ENCODE assay signal across 20 cellular contexts in genomic region chr22:35264986-35265385, GRCh38.
"Had no signal": no experiment of that assay in that cellular context is flagged by ENCODE, and none has a peak within 500 bp of the region (broad histone marks: within the 10 kb centered on the region; RNA-seq: fewer than 3 reads in every experiment).

No MANE protein-coding gene starts in this region.

- H3K4me3 Mint-ChIP-seq: activated CD4-positive, alpha-beta memory T cell treated with anti-CD3 and anti-CD28 coated beads for 36 hours; activated CD8-positive, alpha-beta memory T cell treated with anti-CD3 and anti-CD28 coated beads, Interleukin-2, amount 10 ng/mL, durations not matched to agents 7 days and 5 days; nephron; T-helper 1 cell treated with Interleukin-12 subunit alpha and Interleukin-12 subunit beta and Interleukin-4 antibody, amounts not matched to agents 30 μg/mL and 1 μg/mL, for 36 hours had no signal

- H3K27ac Mint-ChIP-seq: activated CD4-positive, alpha-beta memory T cell treated with anti-CD3 and anti-CD28 coated beads for 36 hours; activated CD8-positive, alpha-beta memory T cell treated with anti-CD3 and anti-CD28 coated beads, Interleukin-2, amount 10 ng/mL, durations not matched to agents 7 days and 5 days; nephron; T-helper 1 cell treated with Interleukin-12 subunit alpha and Interleukin-12 subunit beta and Interleukin-4 antibody, amounts not matched to agents 30 μg/mL and 1 μg/mL, for 36 hours had no signal

- DNase-seq: activated CD4-positive, alpha-beta memory T cell treated with anti-CD3 and anti-CD28 coated beads for 36 hours; activated CD4-positive, alpha-beta T cell treated with anti-CD3 and anti-CD28 coated beads for 48 hours; activated CD4-positive, CD25-positive, alpha-beta regulatory T cell; activated CD8-positive, alpha-beta memory T cell treated with anti-CD3 and anti-CD28 coated beads, Interleukin-2, amount 10 ng/mL, durations not matched to agents 7 days and 5 days; activated naive CD4-positive, alpha-beta T cell; activated T-cell treated with anti-CD3 and anti-CD28 coated beads for 4 hours; brain microvascular endothelial cell; central memory CD4-positive, alpha-beta T cell; effector memory CD4-positive, alpha-beta T cell; hippocampal formation; left ventricle myocardium superior; pancreas; psoas muscle; stimulated activated CD4-positive, alpha-beta T cell treated with anti-CD3 and anti-CD28 coated beads, Interleukin-4, amount 100 ng/mL, for 24 hours; stimulated activated naive CD8-positive, alpha-beta T cell treated with anti-CD3 and anti-CD28 coated beads, Interleukin-15, Interleukin-2, amounts not matched to agents 100 U/mL and 50 U/mL, for 24 hours; substantia nigra; thyroid gland; upper lobe of right lung had no signal

- H3K9me3 Mint-ChIP-seq: activated CD4-positive, alpha-beta memory T cell treated with anti-CD3 and anti-CD28 coated beads for 36 hours; nephron; T-helper 1 cell treated with Interleukin-12 subunit alpha and Interleukin-12 subunit beta and Interleukin-4 antibody, amounts not matched to agents 30 μg/mL and 1 μg/mL, for 36 hours had no signal

- H3K27me3 Mint-ChIP-seq: activated CD4-positive, alpha-beta memory T cell treated with anti-CD3 and anti-CD28 coated beads for 36 hours; activated CD8-positive, alpha-beta memory T cell treated with anti-CD3 and anti-CD28 coated beads, Interleukin-2, amount 10 ng/mL, durations not matched to agents 7 days and 5 days had no signal

- H3K4me1 Mint-ChIP-seq: nephron had no signal

- ATAC-seq: activated CD8-positive, alpha-beta memory T cell treated with anti-CD3 and anti-CD28 coated beads, Interleukin-2, amount 10 ng/mL, durations not matched to agents 7 days and 5 days; left ventricle myocardium superior; pancreas; psoas muscle; stimulated activated naive CD8-positive, alpha-beta T cell treated with anti-CD3 and anti-CD28 coated beads, Interleukin-15, Interleukin-2, amounts not matched to agents 100 U/mL and 50 U/mL, for 24 hours; upper lobe of right lung had no signal
